8 cellular contexts compared by ENCODE assay signal in the genomic region with DNA sequence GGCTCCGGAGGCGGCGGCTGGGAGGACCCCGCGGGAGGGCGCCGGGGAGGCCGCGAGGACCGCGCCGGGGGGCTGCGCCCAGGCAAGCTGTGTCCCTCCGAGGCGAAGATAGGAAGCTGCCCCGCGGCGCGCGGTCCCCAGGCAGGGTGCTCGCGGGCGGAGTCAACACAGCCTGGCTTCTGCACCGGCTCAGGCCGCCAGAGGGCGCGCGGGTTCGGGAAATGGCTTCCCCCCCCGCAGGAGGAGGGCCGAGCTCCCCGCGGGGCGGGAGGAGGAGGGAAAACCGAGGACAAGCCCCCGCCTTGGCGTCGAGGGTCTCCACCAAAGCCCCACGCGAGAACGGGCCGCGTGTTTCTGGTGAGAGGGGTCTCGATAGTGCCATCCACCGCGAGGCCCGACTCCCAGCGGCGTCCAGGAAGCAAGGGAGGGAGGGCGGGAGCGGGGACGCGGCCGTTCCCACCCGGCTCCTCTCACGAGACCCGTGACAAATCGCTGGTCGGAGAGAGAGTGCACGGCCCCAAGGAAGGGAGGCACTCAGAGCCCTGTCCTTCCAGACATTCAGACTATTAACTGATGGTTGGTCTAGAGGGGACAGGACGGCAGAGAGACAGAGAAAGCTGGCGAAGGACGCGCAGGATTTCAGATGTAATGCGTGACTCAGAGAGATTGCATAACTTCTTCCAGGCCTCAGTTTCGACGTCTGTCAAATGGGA.
DNase-seq lines count a peak whose midpoint lies in the region; ATAC-seq lines count a peak whose summit lies in the region.

No MANE protein-coding gene starts in this region.

- peak overlapping the region; percentile 66 for H3K4me3 ChIP-seq in esophagus (ENCODE audit: low read depth in 1 of 2, low read length in 2 of 2)
- peak overlapping the region; percentile 59 to 81 for H3K4me3 ChIP-seq in muscle layer of duodenum (ENCODE audit: low read depth in 1 of 2, low read length in 2 of 2)

- WGBS in esophagus, 2 donors = 3 to 4% methylated on average over 52 to 67 of the region's 67 CpGs

- H3K27me3 ChIP-seq in esophagus (ENCODE audit: control insufficient read depth in 1 of 2, insufficient read depth in 2 of 2, low read length in 2 of 2) = no peaks in the 10 kb centered on the region
- H3K27me3 ChIP-seq in muscle layer of duodenum (ENCODE audit: low read depth, low read length) = no peaks in the 10 kb centered on the region

- peaks cover 0 to 6% of the 10 kb centered on the region in 2 donors for H3K4me1 ChIP-seq in esophagus (ENCODE audit: control insufficient read depth in 2 of 2, insufficient read depth in 2 of 2, low read length in 1 of 2)
- no peaks in the 10 kb centered on the region for H3K4me1 ChIP-seq in muscle layer of duodenum (ENCODE audit: control insufficient read depth in 1 of 2, insufficient read depth in 2 of 2, low read length in 2 of 2)

- H3K9me3 ChIP-seq in esophagus (ENCODE audit: control insufficient read depth in 2 of 2, insufficient read depth in 1 of 2, low read depth in 1 of 2, low read length in 1 of 2) (no peaks in the 10 kb centered on the region), muscle layer of duodenum (ENCODE audit: control insufficient read depth in 1 of 2, low read length in 2 of 2) (no peaks in the 10 kb centered on the region)

- DNase-seq in COLO668 (lab: John Stamatoyannopoulos, UW; ENCODE audit: unreplicated experiment) = peak; percentile 82
- DNase-seq in NOMO-1 treated with dmso at 0.1 percent for 144 hours (lab: John Stamatoyannopoulos, UW; ENCODE audit: unreplicated experiment) = peak; percentile 66
- DNase-seq in activated T-cell treated with anti-CD3 and anti-CD28 coated beads for 1 hour (ENCODE audit: low read depth) = peak; percentile 92
- peak; percentile 80 to 89 for DNase-seq in stimulated activated CD8-positive, alpha-beta memory T cell treated with anti-CD3 and anti-CD28 coated beads, Interleukin-7, amount 100 ng/mL, for 1 hour (ENCODE audit: low read depth in 2 of 2)

- H3K36me3 ChIP-seq in esophagus (ENCODE audit: control insufficient read depth in 2 of 2, insufficient read depth in 2 of 2, low read length in 1 of 2) (no peaks in the 10 kb centered on the region), muscle layer of duodenum (ENCODE audit: control insufficient read depth in 1 of 2, insufficient read depth in 2 of 2, low read length in 2 of 2) (no peaks in the 10 kb centered on the region)

- H3K27ac ChIP-seq in esophagus (ENCODE audit: low read depth in 2 of 2, low read length in 1 of 2) = no peak overlapping the region
- no peak overlapping the region for H3K27ac ChIP-seq in muscle layer of duodenum (ENCODE audit: low read length)

- ATAC-seq in GM19351 (IDR thresholded peaks at IDR 0.05; ENCODE audit: unreplicated experiment) = peak; percentile 91
- peak; percentile 92 for ATAC-seq in HG03460 (IDR thresholded peaks at IDR 0.05; ENCODE audit: unreplicated experiment)
